29 cellular contexts compared by ENCODE assay signal in genomic region chr19:5643060-5643459, GRCh38.
"Had no signal": no experiment of that assay in that cellular context is flagged by ENCODE, and none has a peak within 500 bp of the region (broad histone marks: within the 10 kb centered on the region; RNA-seq: fewer than 3 reads in every experiment).

No MANE protein-coding gene starts in this region.

- DNase-seq: hypothalamus; immature natural killer cell; kidney; left colon; left lung; lower lobe of right lung; mammary epithelial cell; mesenchymal stem cell; naive thymus-derived CD8-positive, alpha-beta T cell; occipital lobe; stimulated activated CD4-positive, alpha-beta T cell treated with anti-CD3 and anti-CD28 coated beads, Interleukin-12 subunit alpha, Interleukin-12 subunit beta, amount 100 ng/mL, for 4 hours; stimulated activated CD4-positive, alpha-beta T cell treated with anti-CD3 and anti-CD28 coated beads, Interleukin-15, amount 100 ng/mL, for 24 hours; stimulated activated CD4-positive, alpha-beta T cell treated with anti-CD3 and anti-CD28 coated beads, Interleukin-2, amount 100 ng/mL, for 24 hours; stimulated activated CD4-positive, alpha-beta T cell treated with anti-CD3 and anti-CD28 coated beads, Interleukin-4, amount 100 ng/mL, for 1 hour; stimulated activated naive B cell treated with anti-CD40 and anti-IgM and Interleukin-4, amounts not matched to agents 10 μg/mL and 1 μg/mL and 100 μg/mL, for 72 hours; stimulated activated naive CD8-positive, alpha-beta T cell treated with anti-CD3 and anti-CD28 coated beads, Interleukin-15, Interleukin-2, amounts not matched to agents 100 U/mL and 50 U/mL, for 24 hours; testis; thyroid gland; transverse colon; upper lobe of left lung had no signal

- H3K4me1 Mint-ChIP-seq: nephron, neural progenitor cell had no signal

- H2AFZ ChIP-seq: neural progenitor cell, parathyroid adenoma had no signal

- H3K9me3 Mint-ChIP-seq: immature natural killer cell; naive thymus-derived CD8-positive, alpha-beta T cell; nephron; neural progenitor cell; stimulated activated naive B cell treated with anti-CD40 and anti-IgM and Interleukin-4, amounts not matched to agents 10 μg/mL and 1 μg/mL and 100 μg/mL, for 72 hours had no signal

- H3K27me3 ChIP-seq: left lung, neural progenitor cell, neutrophil, right atrium auricular region, stomach, testis, thyroid gland, transverse colon, upper lobe of left lung, vagina had no signal

- H3K4me3 Mint-ChIP-seq: immature natural killer cell; naive thymus-derived CD8-positive, alpha-beta T cell; nephron; neural progenitor cell; stimulated activated naive B cell treated with anti-CD40 and anti-IgM and Interleukin-4, amounts not matched to agents 10 μg/mL and 1 μg/mL and 100 μg/mL, for 72 hours had no signal

- H3K4me3 ChIP-seq: left lung, lower lobe of right lung, neural progenitor cell, right atrium auricular region, skin epidermis, stomach, testis, thyroid gland, transverse colon, upper lobe of left lung, vagina had no signal

- ATAC-seq: left colon; left lung; lower lobe of right lung; naive thymus-derived CD8-positive, alpha-beta T cell; sciatic nerve; stimulated activated naive B cell treated with anti-CD40 and anti-IgM and Interleukin-4, amounts not matched to agents 10 μg/mL and 1 μg/mL and 100 μg/mL, for 72 hours; stimulated activated naive CD8-positive, alpha-beta T cell treated with anti-CD3 and anti-CD28 coated beads, Interleukin-15, Interleukin-2, amounts not matched to agents 100 U/mL and 50 U/mL, for 24 hours had no signal

- H3K27ac ChIP-seq: left lung, lower lobe of right lung, neural progenitor cell, neutrophil, parathyroid adenoma, right atrium auricular region, skin epidermis, stomach, testis, thyroid gland, transverse colon, upper lobe of left lung, vagina had no signal

- H3K9me3 ChIP-seq: left lung, lower lobe of right lung, neutrophil, right atrium auricular region, stomach, testis, thyroid gland, transverse colon, upper lobe of left lung, vagina had no signal

- H3K4me2 ChIP-seq: neural progenitor cell had no signal

- H3K27me3 Mint-ChIP-seq: naive thymus-derived CD8-positive, alpha-beta T cell; stimulated activated naive B cell treated with anti-CD40 and anti-IgM and Interleukin-4, amounts not matched to agents 10 μg/mL and 1 μg/mL and 100 μg/mL, for 72 hours had no signal

- H3K4me1 ChIP-seq: neural progenitor cell, testis had no signal

- H3K27ac Mint-ChIP-seq: nephron; neural progenitor cell; stimulated activated naive B cell treated with anti-CD40 and anti-IgM and Interleukin-4, amounts not matched to agents 10 μg/mL and 1 μg/mL and 100 μg/mL, for 72 hours had no signal
